In the genomic region with DNA sequence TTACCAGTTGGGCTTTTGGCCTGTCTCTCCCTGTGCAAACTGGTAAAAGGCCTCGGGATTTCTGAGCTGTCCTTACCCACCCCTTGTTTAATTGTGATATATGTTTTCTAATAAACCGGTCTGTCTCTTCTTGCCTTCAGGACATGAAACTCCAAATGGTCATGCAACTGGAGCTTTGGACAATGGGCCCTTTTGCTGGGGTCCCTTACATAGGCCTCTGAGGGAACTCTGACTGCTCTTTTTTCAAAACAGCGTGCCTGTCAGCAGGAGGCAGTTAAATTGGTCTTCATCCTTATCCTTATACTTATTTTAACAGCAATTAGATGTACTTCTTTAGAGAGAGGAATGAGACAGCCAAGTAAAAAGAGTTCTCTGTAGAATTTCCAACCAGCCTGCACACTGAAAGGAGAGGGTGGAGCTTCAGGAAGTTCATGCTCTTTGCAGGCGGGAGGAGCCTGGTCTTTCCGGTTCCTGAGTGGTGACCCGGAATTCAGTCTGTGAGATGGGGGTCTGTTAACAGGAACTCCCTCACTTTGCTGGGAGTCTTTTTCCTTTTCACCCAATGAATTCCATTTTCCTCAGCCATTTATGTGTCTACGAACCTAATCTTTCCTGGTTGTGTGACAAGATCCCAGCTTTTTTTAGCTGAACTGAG, we compare ENCODE assay signal across 26 cellular contexts.
"Had no signal": no experiment of that assay in that cellular context is flagged by ENCODE, and none has a peak within 500 bp of the region (broad histone marks: within the 10 kb centered on the region; RNA-seq: fewer than 3 reads in every experiment).

No MANE protein-coding gene starts in this region.

- H3K27ac Mint-ChIP-seq: activated CD4-positive, alpha-beta T cell treated with anti-CD3 and anti-CD28 coated beads, Interleukin-2, amount 10 ng/mL, durations not matched to agents 24 days and 14 days; activated naive CD4-positive, alpha-beta T cell treated with anti-CD3 and anti-CD28 coated beads, Interleukin-2, amount 50 U/mL, for 72 hours; activated naive CD8-positive, alpha-beta T cell treated with anti-CD3 and anti-CD28 coated beads, Interleukin-2, amount 50 U/mL, for 24 hours; T-helper 1 cell treated with Interleukin-12 subunit alpha and Interleukin-12 subunit beta and Interleukin-4 antibody, amounts not matched to agents 30 μg/mL and 1 μg/mL, for 36 hours had no signal

- H3K9me3 ChIP-seq: ascending aorta, body of pancreas had no signal

- H3K4me3 Mint-ChIP-seq: activated CD4-positive, alpha-beta T cell treated with anti-CD3 and anti-CD28 coated beads, Interleukin-2, amount 10 ng/mL, durations not matched to agents 24 days and 14 days; activated naive CD8-positive, alpha-beta T cell treated with anti-CD3 and anti-CD28 coated beads, Interleukin-2, amount 50 U/mL, for 24 hours; activated T-cell treated with anti-CD3 and anti-CD28 coated beads, Interleukin-2, amount 50 U/mL, for 4 hours; T-helper 1 cell treated with Interleukin-12 subunit alpha and Interleukin-12 subunit beta and Interleukin-4 antibody, amounts not matched to agents 30 μg/mL and 1 μg/mL, for 36 hours had no signal

- H3K27me3 ChIP-seq: ascending aorta, body of pancreas had no signal

- H3K27me3 Mint-ChIP-seq: activated CD4-positive, alpha-beta T cell treated with anti-CD3 and anti-CD28 coated beads, Interleukin-2, amount 10 ng/mL, durations not matched to agents 24 days and 14 days; activated naive CD8-positive, alpha-beta T cell treated with anti-CD3 and anti-CD28 coated beads, Interleukin-2, amount 50 U/mL, for 24 hours had no signal

- H3K4me1 ChIP-seq: ascending aorta, body of pancreas had no signal

- H3K9me3 Mint-ChIP-seq: activated CD4-positive, alpha-beta T cell treated with anti-CD3 and anti-CD28 coated beads, Interleukin-2, amount 10 ng/mL, durations not matched to agents 24 days and 14 days; activated naive CD4-positive, alpha-beta T cell treated with anti-CD3 and anti-CD28 coated beads, Interleukin-2, amount 50 U/mL, for 72 hours; activated naive CD8-positive, alpha-beta T cell treated with anti-CD3 and anti-CD28 coated beads, Interleukin-2, amount 50 U/mL, for 24 hours; activated T-cell treated with anti-CD3 and anti-CD28 coated beads, Interleukin-2, amount 50 U/mL, for 4 hours; T-helper 1 cell treated with Interleukin-12 subunit alpha and Interleukin-12 subunit beta and Interleukin-4 antibody, amounts not matched to agents 30 μg/mL and 1 μg/mL, for 36 hours had no signal

- H3K4me1 Mint-ChIP-seq: activated CD4-positive, alpha-beta T cell treated with anti-CD3 and anti-CD28 coated beads, Interleukin-2, amount 10 ng/mL, durations not matched to agents 24 days and 14 days had no signal

- H3K36me3 Mint-ChIP-seq: activated naive CD4-positive, alpha-beta T cell treated with anti-CD3 and anti-CD28 coated beads, Interleukin-2, amount 50 U/mL, for 72 hours had no signal

- H3K27ac ChIP-seq: ascending aorta, body of pancreas, SK-N-MC had no signal

- DNase-seq: activated CD4-positive, alpha-beta T cell treated with anti-CD3 and anti-CD28 coated beads, Interleukin-2, amount 10 ng/mL, durations not matched to agents 24 days and 14 days; activated CD4-positive, alpha-beta T cell treated with anti-CD3 and anti-CD28 coated beads, Interleukin-2, amount 50 U/mL, for 48 hours; activated CD4-positive, CD25-positive, alpha-beta regulatory T cell treated with anti-CD3 and anti-CD28 coated beads, Interleukin-2, amount 50 U/mL, for 72 hours; activated CD8-positive, alpha-beta memory T cell treated with anti-CD3 and anti-CD28 coated beads for 24 hours; activated effector memory CD4-positive, alpha-beta T cell treated with anti-CD3 and anti-CD28 coated beads, Interleukin-2, amount 50 U/mL, for 16 hours; activated naive CD4-positive, alpha-beta T cell treated with Interleukin-2 at 50 U/mL for 16 hours; activated naive CD8-positive, alpha-beta T cell treated with anti-CD3 and anti-CD28 coated beads, Interleukin-2, amount 50 U/mL, for 24 hours; activated T-cell treated with anti-CD3 and anti-CD28 coated beads, Interleukin-2, amount 50 U/mL, for 4 hours; amniotic stem cell; body of pancreas; central memory CD4-positive, alpha-beta T cell; Kasumi-1; KBM-7; NCI-H1105 treated with DMSO at 0.1 percent for 48 hours; NCI-H1436 treated with DMSO at 0.1 percent for 48 hours; NCI-H187; NCI-H2081; NCI-H446; NCI-H524; PC-3; SIG-M5; SW 1271 had no signal

- H3K4me3 ChIP-seq: ascending aorta, body of pancreas, SK-N-MC had no signal

- ATAC-seq: activated naive CD4-positive, alpha-beta T cell treated with anti-CD3 and anti-CD28 coated beads, Interleukin-2, amount 50 U/mL, for 72 hours; activated naive CD8-positive, alpha-beta T cell treated with anti-CD3 and anti-CD28 coated beads, Interleukin-2, amount 50 U/mL, for 24 hours; activated T-cell treated with anti-CD3 and anti-CD28 coated beads, Interleukin-2, amount 50 U/mL, for 4 hours; body of pancreas; PC-3 had no signal

- H3K36me3 ChIP-seq: ascending aorta had no signal
